34 cellular contexts compared by ENCODE assay signal in genomic region chr4:183384983-183385382, GRCh38.
"Had no signal": no experiment of that assay in that cellular context is flagged by ENCODE, and none has a peak within 500 bp of the region (broad histone marks: within the 10 kb centered on the region; RNA-seq: fewer than 3 reads in every experiment).

No MANE protein-coding gene starts in this region.

- H3K36me3 Mint-ChIP-seq: activated CD4-positive, alpha-beta memory T cell treated with anti-CD3 and anti-CD28 coated beads for 36 hours; activated CD8-positive, alpha-beta memory T cell treated with anti-CD3 and anti-CD28 coated beads, Interleukin-2, amount 10 ng/mL, durations not matched to agents 7 days and 5 days; activated naive CD4-positive, alpha-beta T cell treated with anti-CD3 and anti-CD28 coated beads, Interleukin-2, amount 50 U/mL, for 24 hours; activated naive CD8-positive, alpha-beta T cell treated with anti-CD3 and anti-CD28 coated beads for 36 hours; brain had no signal

- H3K27ac Mint-ChIP-seq: activated CD4-positive, alpha-beta memory T cell treated with anti-CD3 and anti-CD28 coated beads for 36 hours; activated CD4-positive, alpha-beta T cell treated with anti-CD3 and anti-CD28 coated beads for 36 hours; activated CD4-positive, alpha-beta T cell treated with anti-CD3 and anti-CD28 coated beads, Interleukin-2, amount 10 ng/mL, durations not matched to agents 24 days and 14 days; activated CD8-positive, alpha-beta memory T cell treated with anti-CD3 and anti-CD28 coated beads, Interleukin-2, amount 10 ng/mL, durations not matched to agents 7 days and 5 days; activated CD8-positive, alpha-beta T cell treated with anti-CD3 and anti-CD28 coated beads, Interleukin-2, amount 10 ng/mL, durations not matched to agents 7 days and 5 days; activated naive CD4-positive, alpha-beta T cell treated with anti-CD3 and anti-CD28 coated beads for 36 hours; activated naive CD4-positive, alpha-beta T cell treated with anti-CD3 and anti-CD28 coated beads, Interleukin-2, amount 50 U/mL, for 24 hours; activated naive CD8-positive, alpha-beta T cell treated with anti-CD3 and anti-CD28 coated beads for 36 hours; activated naive CD8-positive, alpha-beta T cell treated with anti-CD3 and anti-CD28 coated beads, Interleukin-2, amount 50 U/mL, for 24 hours; activated T-helper 1 cell treated with anti-CD3 and anti-CD28 coated beads, Interleukin-12 subunit alpha, Interleukin-12 subunit beta, Interleukin-2, Interleukin-4 antibody, amounts not matched to agents 30 ng/mL and 10 ng/mL and 1 ng/mL, durations not matched to agents 14 hours and 24 hours and 36 hours; activated T-helper 2 cell treated with anti-CD3 and anti-CD28 coated beads, Interferon-gamma antibody, Interleukin-2, Interleukin-4, amounts not matched to agents 10 μg/mL and 5 μg/mL and 100 μg/mL, durations not matched to agents 14 hours and 24 hours and 36 hours; brain; effector memory CD8-positive, alpha-beta T cell had no signal

- H3K4me1 ChIP-seq: adrenal gland, ascending aorta, breast epithelium, esophagus muscularis mucosa, foreskin keratinocyte, gastrocnemius medialis had no signal

- ATAC-seq: activated CD4-positive, alpha-beta T cell treated with anti-CD3 and anti-CD28 coated beads for 36 hours; activated CD8-positive, alpha-beta memory T cell treated with anti-CD3 and anti-CD28 coated beads, Interleukin-2, amount 10 ng/mL, durations not matched to agents 7 days and 5 days; activated CD8-positive, alpha-beta T cell treated with anti-CD3 and anti-CD28 coated beads, Interleukin-2, amount 10 ng/mL, durations not matched to agents 7 days and 5 days; activated naive CD8-positive, alpha-beta T cell treated with anti-CD3 and anti-CD28 coated beads, Interleukin-2, amount 50 U/mL, for 24 hours; effector memory CD8-positive, alpha-beta T cell; foreskin keratinocyte; gastrocnemius medialis had no signal

- H3K27me3 ChIP-seq: ascending aorta, breast epithelium, cardiac muscle cell, foreskin keratinocyte had no signal

- H3K27ac ChIP-seq: adrenal gland, ascending aorta, breast epithelium, cardiac muscle cell, esophagus muscularis mucosa, foreskin keratinocyte, gastrocnemius medialis had no signal

- H3K9me3 Mint-ChIP-seq: activated naive CD4-positive, alpha-beta T cell treated with anti-CD3 and anti-CD28 coated beads for 36 hours; activated naive CD4-positive, alpha-beta T cell treated with anti-CD3 and anti-CD28 coated beads, Interleukin-2, amount 50 U/mL, for 24 hours; activated naive CD8-positive, alpha-beta T cell treated with anti-CD3 and anti-CD28 coated beads for 36 hours; activated naive CD8-positive, alpha-beta T cell treated with anti-CD3 and anti-CD28 coated beads, Interleukin-2, amount 50 U/mL, for 24 hours; activated T-helper 1 cell treated with anti-CD3 and anti-CD28 coated beads, Interleukin-12 subunit alpha, Interleukin-12 subunit beta, Interleukin-2, Interleukin-4 antibody, amounts not matched to agents 30 ng/mL and 10 ng/mL and 1 ng/mL, durations not matched to agents 14 hours and 24 hours and 36 hours; central memory CD8-positive, alpha-beta T cell; effector memory CD8-positive, alpha-beta T cell had no signal

- H3K27me3 Mint-ChIP-seq: activated CD4-positive, alpha-beta T cell treated with anti-CD3 and anti-CD28 coated beads, Interleukin-2, amount 10 ng/mL, durations not matched to agents 24 days and 14 days; activated naive CD4-positive, alpha-beta T cell treated with anti-CD3 and anti-CD28 coated beads, Interleukin-2, amount 50 U/mL, for 24 hours had no signal

- FAIRE-seq: colon had no signal

- H3K36me3 ChIP-seq: adrenal gland, ascending aorta, breast epithelium, cardiac muscle cell, esophagus muscularis mucosa, gastrocnemius medialis had no signal

- H3K9me3 ChIP-seq: adrenal gland, ascending aorta, gastrocnemius medialis had no signal

- H3K4me3 ChIP-seq: adrenal gland, ascending aorta, breast epithelium, cardiac muscle cell, esophagus muscularis mucosa, gastrocnemius medialis had no signal

- H3K4me1 Mint-ChIP-seq: activated CD4-positive, alpha-beta T cell treated with anti-CD3 and anti-CD28 coated beads for 36 hours; activated CD4-positive, alpha-beta T cell treated with anti-CD3 and anti-CD28 coated beads, Interleukin-2, amount 10 ng/mL, durations not matched to agents 24 days and 14 days; activated CD8-positive, alpha-beta memory T cell treated with anti-CD3 and anti-CD28 coated beads, Interleukin-2, amount 10 ng/mL, durations not matched to agents 7 days and 5 days; activated naive CD4-positive, alpha-beta T cell treated with anti-CD3 and anti-CD28 coated beads, Interleukin-2, amount 50 U/mL, for 24 hours; activated naive CD8-positive, alpha-beta T cell treated with anti-CD3 and anti-CD28 coated beads for 36 hours; activated naive CD8-positive, alpha-beta T cell treated with anti-CD3 and anti-CD28 coated beads, Interleukin-2, amount 50 U/mL, for 24 hours; brain; central memory CD8-positive, alpha-beta T cell had no signal

- H3K4me3 Mint-ChIP-seq: activated CD4-positive, alpha-beta memory T cell treated with anti-CD3 and anti-CD28 coated beads for 36 hours; activated CD4-positive, alpha-beta T cell treated with anti-CD3 and anti-CD28 coated beads for 36 hours; activated CD4-positive, alpha-beta T cell treated with anti-CD3 and anti-CD28 coated beads, Interleukin-2, amount 10 ng/mL, durations not matched to agents 24 days and 14 days; activated CD8-positive, alpha-beta memory T cell treated with anti-CD3 and anti-CD28 coated beads, Interleukin-2, amount 10 ng/mL, durations not matched to agents 7 days and 5 days; activated CD8-positive, alpha-beta T cell treated with anti-CD3 and anti-CD28 coated beads, Interleukin-2, amount 10 ng/mL, durations not matched to agents 7 days and 5 days; activated naive CD4-positive, alpha-beta T cell treated with anti-CD3 and anti-CD28 coated beads for 36 hours; activated naive CD4-positive, alpha-beta T cell treated with anti-CD3 and anti-CD28 coated beads, Interleukin-2, amount 50 U/mL, for 24 hours; activated naive CD8-positive, alpha-beta T cell treated with anti-CD3 and anti-CD28 coated beads for 36 hours; activated naive CD8-positive, alpha-beta T cell treated with anti-CD3 and anti-CD28 coated beads, Interleukin-2, amount 50 U/mL, for 24 hours; activated T-helper 1 cell treated with anti-CD3 and anti-CD28 coated beads, Interleukin-12 subunit alpha, Interleukin-12 subunit beta, Interleukin-2, Interleukin-4 antibody, amounts not matched to agents 30 ng/mL and 10 ng/mL and 1 ng/mL, durations not matched to agents 14 hours and 24 hours and 36 hours; brain; central memory CD8-positive, alpha-beta T cell; effector memory CD8-positive, alpha-beta T cell had no signal

- DNase-seq: activated CD4-positive, alpha-beta memory T cell treated with anti-CD3 and anti-CD28 coated beads for 36 hours; activated CD4-positive, alpha-beta T cell treated with anti-CD3 and anti-CD28 coated beads for 36 hours; activated CD4-positive, alpha-beta T cell treated with anti-CD3 and anti-CD28 coated beads, Interleukin-2, amount 10 ng/mL, durations not matched to agents 24 days and 14 days; activated CD4-positive, CD25-positive, alpha-beta regulatory T cell; activated CD4-positive, CD25-positive, alpha-beta regulatory T cell treated with anti-CD3 and anti-CD28 coated beads, Interleukin-2, amount 50 U/mL, for 72 hours; activated CD8-positive, alpha-beta memory T cell treated with anti-CD3 and anti-CD28 coated beads, Interleukin-2, amount 10 ng/mL, durations not matched to agents 7 days and 5 days; activated CD8-positive, alpha-beta memory T cell treated with anti-CD3 and anti-CD28 coated beads, Interleukin-2, amount 50 U/mL, for 4 hours; activated CD8-positive, alpha-beta T cell treated with anti-CD3 and anti-CD28 coated beads, Interleukin-2, amount 10 ng/mL, durations not matched to agents 7 days and 5 days; activated effector memory CD4-positive, alpha-beta T cell treated with anti-CD3 and anti-CD28 coated beads, Interleukin-2, amount 50 U/mL, for 16 hours; activated naive CD4-positive, alpha-beta T cell treated with anti-CD3 and anti-CD28 coated beads for 36 hours; activated naive CD8-positive, alpha-beta T cell treated with anti-CD3 and anti-CD28 coated beads for 36 hours; activated naive CD8-positive, alpha-beta T cell treated with anti-CD3 and anti-CD28 coated beads, Interleukin-2, amount 50 U/mL, for 24 hours; activated T-cell treated with anti-CD3 and anti-CD28 coated beads, Interleukin-2, amount 50 U/mL, for 1 hour; activated T-cell treated with anti-CD3 and anti-CD28 coated beads, Interleukin-2, amount 50 U/mL, for 48 hours; amygdala; cortex of kidney; dermis blood vessel endothelial cell; effector CD4-positive, alpha-beta T cell; effector memory CD8-positive, alpha-beta T cell; foreskin keratinocyte; gastrocnemius medialis; glutamatergic neuron; T-helper 2 cell had no signal
